In genomic region chr6:97876711-97877110, GRCh38 we compare ENCODE assay signal across 24 cellular contexts.
"Had no signal": no experiment of that assay in that cellular context is flagged by ENCODE, and none has a peak within 500 bp of the region (broad histone marks: within the 10 kb centered on the region; RNA-seq: fewer than 3 reads in every experiment).

No MANE protein-coding gene starts in this region.

- DNase-seq: colonic mucosa; cortex of kidney; effector CD8-positive, alpha-beta T cell; effector memory CD8-positive, alpha-beta T cell; endodermal cell; erythroblast; esophagus squamous epithelium; foreskin fibroblast; foreskin melanocyte; gastrocnemius medialis; glutamatergic neuron; head of caudate nucleus; heart right ventricle; hippocampal formation; left cardiac atrium; left lung; left ventricle myocardium superior; lower lobe of right lung; mesenchymal stem cell; midbrain; naive thymus-derived CD4-positive, alpha-beta T cell had no signal

- H3K4me3 Mint-ChIP-seq: dendritic cell treated with granulocyte-macrophage colony-stimulating factor and Interleukin-4, amounts not matched to agents 40 ng/mL and 50 ng/mL, for 4 days; effector memory CD8-positive, alpha-beta T cell; endodermal cell; naive thymus-derived CD4-positive, alpha-beta T cell had no signal

- H3K27me3 ChIP-seq: colonic mucosa, esophagus squamous epithelium, gastrocnemius medialis, heart right ventricle, left lung had no signal

- H3K36me3 Mint-ChIP-seq: naive thymus-derived CD4-positive, alpha-beta T cell had no signal

- H3K27me3 Mint-ChIP-seq: dendritic cell treated with granulocyte-macrophage colony-stimulating factor and Interleukin-4, amounts not matched to agents 40 ng/mL and 50 ng/mL, for 4 days; effector memory CD8-positive, alpha-beta T cell; naive thymus-derived CD4-positive, alpha-beta T cell had no signal

- H3K36me3 ChIP-seq: colonic mucosa, esophagus squamous epithelium, gastrocnemius medialis, heart right ventricle, left lung, lower lobe of right lung had no signal

- H3K4me1 Mint-ChIP-seq: endodermal cell; naive thymus-derived CD4-positive, alpha-beta T cell had no signal

- H3K27ac ChIP-seq: colonic mucosa, epithelial cell of prostate, esophagus squamous epithelium, gastrocnemius medialis, heart right ventricle, left lung, lower lobe of right lung had no signal

- H3K27ac Mint-ChIP-seq: dendritic cell treated with granulocyte-macrophage colony-stimulating factor and Interleukin-4, amounts not matched to agents 40 ng/mL and 50 ng/mL, for 4 days; effector memory CD8-positive, alpha-beta T cell; endodermal cell; naive thymus-derived CD4-positive, alpha-beta T cell had no signal

- H3K4me3 ChIP-seq: colonic mucosa, esophagus squamous epithelium, gastrocnemius medialis, heart right ventricle, left lung, lower lobe of right lung had no signal

- H3K9me3 Mint-ChIP-seq: dendritic cell treated with granulocyte-macrophage colony-stimulating factor and Interleukin-4, amounts not matched to agents 40 ng/mL and 50 ng/mL, for 4 days; endodermal cell had no signal

- H3K4me1 ChIP-seq: colonic mucosa, esophagus squamous epithelium, gastrocnemius medialis, heart right ventricle, left lung, lower lobe of right lung had no signal

- ATAC-seq: effector memory CD8-positive, alpha-beta T cell; esophagus mucosa; gastrocnemius medialis; heart right ventricle; left cardiac atrium; left lung; left ventricle myocardium superior; lower lobe of right lung; naive thymus-derived CD4-positive, alpha-beta T cell had no signal
